In genomic region chr2:239263937-239264837, GRCh38 we compare ENCODE assay signal across 9 cellular contexts.
DNase-seq lines count a peak whose midpoint lies in the region; ATAC-seq, FAIRE-seq and TF ChIP-seq lines count a peak whose summit lies in the region.
"Had no signal": no experiment of that assay in that cellular context is flagged by ENCODE, and none has a peak within 500 bp of the region (broad histone marks: within the 10 kb centered on the region; RNA-seq: fewer than 3 reads in every experiment).

No MANE protein-coding gene starts in this region.

- peaks cover 40% of the 10 kb centered on the region for H4K20me1 ChIP-seq in astrocyte (ENCODE audit: insufficient read depth, low read length)
- peaks cover 8% of the 10 kb centered on the region; the same call in 1 of the 2 replicates for H4K20me1 ChIP-seq in PC-3 (ENCODE audit: low read length)

- TF ChIP-seq POLR2A in right lobe of liver (IDR thresholded peaks at IDR 0.05), result no peak

- peaks cover 30% of the 10 kb centered on the region for H3K4me1 ChIP-seq in astrocyte (ENCODE audit: insufficient read depth, low read length)
- peaks cover 0 to 25% (median 7%) of the 10 kb centered on the region in 4 donors for H3K4me1 ChIP-seq in right lobe of liver
- peaks cover 34% of the 10 kb centered on the region for H3K4me1 ChIP-seq in PC-3 (ENCODE audit: insufficient read depth, low read length)

- peak; percentile 32 for DNase-seq in stimulated activated CD4-positive, alpha-beta T cell treated with anti-CD3 and anti-CD28 coated beads, Interleukin-1b, Interleukin-23, amount 100 ng/mL, for 48 hours
- DNase-seq in stimulated activated CD4-positive, alpha-beta T cell treated with anti-CD3 and anti-CD28 coated beads, Interleukin-4, amount 100 ng/mL, for 4 hours, result no peak
- DNase-seq in astrocyte (ENCODE audit: low read depth) (peak; percentile 44), right lobe of liver (peak in 1 of 3 donors; percentile 54), NCI-H774 (lab: John Stamatoyannopoulos, UW) (no peak), DMS153 (lab: John Stamatoyannopoulos, UW) (no peak), PC-3 (no peak)

- H3K4me3 Mint-ChIP-seq in astrocyte (ENCODE audit: unreplicated experiment), result no peak overlapping the region

- no peak overlapping the region for H3K9ac ChIP-seq in astrocyte (ENCODE audit: low read length)
- H3K9ac ChIP-seq in PC-3 (ENCODE audit: low read length), result no peak overlapping the region

- H3F3A ChIP-seq in PC-3 (ENCODE audit: low read length, unreplicated experiment), result no peaks in the 10 kb centered on the region

- no peaks in the 10 kb centered on the region for H3K9me3 ChIP-seq in astrocyte (ENCODE audit: insufficient read depth, low read depth, low read length)
- H3K9me3 ChIP-seq in right lobe of liver, result no peaks in the 10 kb centered on the region
- no peaks in the 10 kb centered on the region for H3K9me3 ChIP-seq in PC-3 (ENCODE audit: low read length)

- POLR2A ChIA-PET in PC-3 (lab: Charles Lee; ENCODE audit: unreplicated experiment), result no interaction called here

- H3K27ac ChIP-seq in astrocyte (ENCODE audit: low read depth, low read length) (no peak overlapping the region), right lobe of liver (peak overlapping the region in 2 of 3 donors; percentile 7 to 39), PC-3 (ENCODE audit: low read length) (no peak overlapping the region)

- 83% methylated on average over 9 of the region's 27 CpGs for WGBS in right lobe of liver (ENCODE audit: insufficient coverage, low coverage, low lambda C conversion rate, missing lambda C conversion rate)

- intact Hi-C loops in right lobe of liver (cut with DNase I) (no loop called here), PC-3 (cut with micrococcal nuclease) (no loop called here)

- CTCF ChIA-PET in PC-3 (lab: Charles Lee), result no interaction called here

- H3K9me2 ChIP-seq in PC-3 (replicated peaks; ENCODE audit: low read length), result no peaks in the 10 kb centered on the region

- no peak for TF ChIP-seq CTCF in astrocyte (IDR thresholded peaks at IDR 0.05; ENCODE audit: insufficient read depth, low read depth, low read length)
- TF ChIP-seq CTCF in right lobe of liver (IDR thresholded peaks at IDR 0.05), result no peak
- TF ChIP-seq CTCF in PC-3 (conservative IDR thresholded peaks at IDR 0.05; ENCODE audit: low read depth, low read length), result no peak

- no peaks in the 10 kb centered on the region for H3K27me3 Mint-ChIP-seq in astrocyte (ENCODE audit: low read depth, unreplicated experiment)

- FAIRE-seq in astrocyte (lab: Jason Lieb, UNC), result no peak
- FAIRE-seq: G401.6 had no signal

- peaks cover 2% of the 10 kb centered on the region for H3K36me3 Mint-ChIP-seq in astrocyte (ENCODE audit: low read depth, unreplicated experiment)

- no peaks in the 10 kb centered on the region for H3K9me3 Mint-ChIP-seq in astrocyte (ENCODE audit: unreplicated experiment)

- H3K27me3 ChIP-seq in astrocyte (ENCODE audit: insufficient read depth, low read length) (no peaks in the 10 kb centered on the region), right lobe of liver (no peaks in the 10 kb centered on the region), PC-3 (ENCODE audit: low read length) (no peaks in the 10 kb centered on the region)

- no peaks in the 10 kb centered on the region for H3K36me3 ChIP-seq in astrocyte (ENCODE audit: insufficient read depth, low read length)
- H3K36me3 ChIP-seq in right lobe of liver, result no peaks in the 10 kb centered on the region
- H3K36me3 ChIP-seq in PC-3 (ENCODE audit: low read depth, low read length), result no peaks in the 10 kb centered on the region

- H2AFZ ChIP-seq in astrocyte (ENCODE audit: low read depth, low read length) (no peak overlapping the region), PC-3 (ENCODE audit: low read length) (no peak overlapping the region)

- H3K4me2 ChIP-seq in astrocyte (ENCODE audit: low read length) (peak overlapping the region; percentile 6), PC-3 (ENCODE audit: low read length) (no peak overlapping the region)

- H3K79me2 ChIP-seq in astrocyte (ENCODE audit: insufficient read depth, low read length) (peaks cover 31% of the 10 kb centered on the region), PC-3 (ENCODE audit: low read length) (peaks cover 31% of the 10 kb centered on the region)

- BruUV-seq in PC-3 (replicated peaks; lab: Mats Ljungman, UMichigan), result no TSS peak

- H3K4me3 ChIP-seq in astrocyte (ENCODE audit: insufficient read depth, low read depth, low read length), result no peak overlapping the region
- H3K4me3 ChIP-seq in right lobe of liver, result no peak overlapping the region
- H3K4me3 ChIP-seq in PC-3 (ENCODE audit: low read length), result no peak overlapping the region

- no peak for ATAC-seq in right lobe of liver
- ATAC-seq in PC-3, result no peak
- no peak for ATAC-seq in GM18861 (IDR thresholded peaks at IDR 0.05; ENCODE audit: unreplicated experiment)

- peak overlapping the region; percentile 66 for H3K27ac Mint-ChIP-seq in astrocyte (ENCODE audit: unreplicated experiment)

- H3K4me1 Mint-ChIP-seq in astrocyte (ENCODE audit: low read depth, unreplicated experiment), result peaks cover 42% of the 10 kb centered on the region

Comparison
In these comparisons a context has a peak if more than half of its experiments do, and no peak if none do; other contexts are left out.
1. DNase-seq: peak in stimulated activated CD4-positive, alpha-beta T cell treated with anti-CD3 and anti-CD28 coated beads, Interleukin-1b, Interleukin-23, amount 100 ng/mL, for 48 hours (single experiment) and astrocyte (single experiment); none in stimulated activated CD4-positive, alpha-beta T cell treated with anti-CD3 and anti-CD28 coated beads, Interleukin-4, amount 100 ng/mL, for 4 hours (0 of 2), NCI-H774 (single experiment), DMS153 (single experiment) and PC-3 (single experiment).
2. H3K27ac ChIP-seq: peak in right lobe of liver (2 of 3); none in astrocyte (single experiment) and PC-3 (single experiment).